27 cellular contexts compared by ENCODE assay signal in genomic region chr3:69319652-69320051, GRCh38.
"Had no signal": no experiment of that assay in that cellular context is flagged by ENCODE, and none has a peak within 500 bp of the region (broad histone marks: within the 10 kb centered on the region; RNA-seq: fewer than 3 reads in every experiment).

No MANE protein-coding gene starts in this region.

- H3K4me3 Mint-ChIP-seq: activated naive CD4-positive, alpha-beta T cell treated with anti-CD3 and anti-CD28 coated beads, Interleukin-2, amount 50 U/mL, for 24 hours; activated T-cell treated with anti-CD3 and anti-CD28 coated beads, Interleukin-2, amount 50 U/mL, for 4 hours; brain; naive B cell; stimulated activated naive B cell treated with anti-CD40 and anti-IgM and Interleukin-4, amounts not matched to agents 10 μg/mL and 1 μg/mL and 100 μg/mL, for 72 hours; T-helper 1 cell treated with Interleukin-12 subunit alpha and Interleukin-12 subunit beta and Interleukin-4 antibody, amounts not matched to agents 30 μg/mL and 1 μg/mL, for 36 hours; type B pancreatic cell; WTC11 had no signal

- H3K4me1 ChIP-seq: colonic mucosa, right lobe of liver had no signal

- H3K9me3 Mint-ChIP-seq: activated naive CD4-positive, alpha-beta T cell treated with anti-CD3 and anti-CD28 coated beads, Interleukin-2, amount 50 U/mL, for 24 hours; activated T-cell treated with anti-CD3 and anti-CD28 coated beads, Interleukin-2, amount 50 U/mL, for 4 hours; brain; naive B cell; stimulated activated naive B cell treated with anti-CD40 and anti-IgM and Interleukin-4, amounts not matched to agents 10 μg/mL and 1 μg/mL and 100 μg/mL, for 72 hours; T-helper 1 cell treated with Interleukin-12 subunit alpha and Interleukin-12 subunit beta and Interleukin-4 antibody, amounts not matched to agents 30 μg/mL and 1 μg/mL, for 36 hours; type B pancreatic cell; WTC11 had no signal

- H3K36me3 ChIP-seq: colonic mucosa, gastroesophageal sphincter, lower lobe of right lung, right lobe of liver, thoracic aorta had no signal

- H3K4me3 ChIP-seq: colonic mucosa, gastroesophageal sphincter, lower lobe of right lung, mucosa of descending colon, right lobe of liver, smooth muscle cell, thoracic aorta had no signal

- H3K27ac ChIP-seq: colonic mucosa, epithelial cell of prostate, right lobe of liver had no signal

- H3K27me3 ChIP-seq: colonic mucosa, gastroesophageal sphincter, right lobe of liver had no signal

- H3K27ac Mint-ChIP-seq: activated naive CD4-positive, alpha-beta T cell treated with anti-CD3 and anti-CD28 coated beads, Interleukin-2, amount 50 U/mL, for 24 hours; stimulated activated naive B cell treated with anti-CD40 and anti-IgM and Interleukin-4, amounts not matched to agents 10 μg/mL and 1 μg/mL and 100 μg/mL, for 72 hours; T-helper 1 cell treated with Interleukin-12 subunit alpha and Interleukin-12 subunit beta and Interleukin-4 antibody, amounts not matched to agents 30 μg/mL and 1 μg/mL, for 36 hours; type B pancreatic cell; WTC11 had no signal

- H3K36me3 Mint-ChIP-seq: brain; naive B cell; stimulated activated naive B cell treated with anti-CD40 and anti-IgM and Interleukin-4, amounts not matched to agents 10 μg/mL and 1 μg/mL and 100 μg/mL, for 72 hours; type B pancreatic cell; WTC11 had no signal

- H3K4me1 Mint-ChIP-seq: brain had no signal

- ATAC-seq: activated T-cell treated with anti-CD3 and anti-CD28 coated beads, Interleukin-2, amount 50 U/mL, for 4 hours; gastroesophageal sphincter; left colon; lower lobe of right lung; mucosa of descending colon; right lobe of liver; stimulated activated naive B cell treated with anti-CD40 and anti-IgM and Interleukin-4, amounts not matched to agents 10 μg/mL and 1 μg/mL and 100 μg/mL, for 72 hours; WTC11 had no signal

- DNase-seq: activated CD8-positive, alpha-beta memory T cell treated with anti-CD3 and anti-CD28 coated beads, Interleukin-2, amount 50 U/mL, for 48 hours; activated effector memory CD4-positive, alpha-beta T cell treated with Interleukin-2 at 50 U/mL for 16 hours; activated T-cell treated with anti-CD3 and anti-CD28 coated beads, Interleukin-2, amount 50 U/mL, for 4 hours; aorta; colonic mucosa; head of caudate nucleus; left colon; lower lobe of right lung; mesendoderm; mucosa of descending colon; naive B cell; nucleus accumbens; posterior cingulate gyrus; right lobe of liver; stimulated activated CD4-positive, alpha-beta T cell treated with anti-CD3 and anti-CD28 coated beads, Interleukin-2, amount 100 ng/mL, for 48 hours; stimulated activated CD8-positive, alpha-beta memory T cell treated with anti-CD3 and anti-CD28 coated beads, Interleukin-4, amount 100 ng/mL, for 48 hours; stimulated activated naive B cell treated with anti-CD40 and anti-IgM and Interleukin-4, amounts not matched to agents 10 μg/mL and 1 μg/mL and 100 μg/mL, for 72 hours; T1000 had no signal

- H3K9me3 ChIP-seq: colonic mucosa, gastroesophageal sphincter, lower lobe of right lung, mucosa of descending colon, right lobe of liver, thoracic aorta had no signal

- H3K27me3 Mint-ChIP-seq: activated naive CD4-positive, alpha-beta T cell treated with anti-CD3 and anti-CD28 coated beads, Interleukin-2, amount 50 U/mL, for 24 hours; brain; naive B cell; stimulated activated naive B cell treated with anti-CD40 and anti-IgM and Interleukin-4, amounts not matched to agents 10 μg/mL and 1 μg/mL and 100 μg/mL, for 72 hours; type B pancreatic cell had no signal
